ENCODE assay signal across 17 cellular contexts in genomic region chr2:21468609-21469008, GRCh38.
DNase-seq lines count a peak whose midpoint lies in the region; ATAC-seq, FAIRE-seq and TF ChIP-seq lines count a peak whose summit lies in the region.
"Had no signal": no experiment of that assay in that cellular context is flagged by ENCODE, and none has a peak within 500 bp of the region (broad histone marks: within the 10 kb centered on the region; RNA-seq: fewer than 3 reads in every experiment).

No MANE protein-coding gene starts in this region.

- no peak overlapping the region for H3K14ac ChIP-seq in mesenchymal stem cell (ENCODE audit: low read length in 2 of 2)

- no peak overlapping the region for H4K8ac ChIP-seq in mesenchymal stem cell (ENCODE audit: low read length)

- no peak overlapping the region for H3K23ac ChIP-seq in mesenchymal stem cell (ENCODE audit: low read length in 2 of 2)

- DNase-seq in GM12891 (ENCODE audit: insufficient read length, low spot score) (no peak), MM.1S (no peak), WTC11 (ENCODE audit: low spot score) (no peak), mesenchymal stem cell (no peak), HCEC 1CT (no peak)
- no peak for DNase-seq in activated CD4-positive, CD25-positive, alpha-beta regulatory T cell (lab: John Stamatoyannopoulos, UW)
- no peak for DNase-seq in activated naive CD4-positive, alpha-beta T cell treated with anti-CD3 and anti-CD28 coated beads, Interleukin-2, amount 10 ng/mL, durations not matched to agents 7 days and 5 days
- DNase-seq: 8988T; AML-193; Caco-2; CD8-positive, alpha-beta memory T cell; DND-41; GDM1; GM23248; H7 had no signal

- no peak overlapping the region for H2BK120ac ChIP-seq in mesenchymal stem cell (ENCODE audit: low read depth, low read length)

- H3K18ac ChIP-seq in mesenchymal stem cell (ENCODE audit: low read depth in 1 of 2, low read length in 2 of 2): no peak overlapping the region

- H2AFZ ChIP-seq in MM.1S (ENCODE audit: low read length) (no peak overlapping the region), mesenchymal stem cell (ENCODE audit: low read depth, low read length) (no peak overlapping the region)
- H2AFZ ChIP-seq: GM23248 had no signal

- no peaks in the 10 kb centered on the region; the same call in 1 of the 2 replicates for H3K36me3 Mint-ChIP-seq in WTC11
- no peaks in the 10 kb centered on the region for H3K36me3 Mint-ChIP-seq in activated naive CD4-positive, alpha-beta T cell treated with anti-CD3 and anti-CD28 coated beads, Interleukin-2, amount 10 ng/mL, durations not matched to agents 7 days and 5 days
- H3K36me3 Mint-ChIP-seq: CD8-positive, alpha-beta memory T cell had no signal

- H3K4me3 ChIP-seq in MM.1S (ENCODE audit: low read length) (no peak overlapping the region), mesenchymal stem cell (ENCODE audit: insufficient read depth in 1 of 2, low read depth in 1 of 2, low read length in 2 of 2) (no peak overlapping the region)
- H3K4me3 ChIP-seq: BLaER1, GM23248 had no signal

- H3K27ac ChIP-seq in MM.1S (ENCODE audit: low read length) (no peak overlapping the region; the same call in 1 of the 2 replicates), mesenchymal stem cell (ENCODE audit: low read length, poor library complexity, severe bottlenecking) (no peak overlapping the region)
- H3K27ac ChIP-seq: BLaER1, GM23248 had no signal

- 0 out of 2 replicates have a peak overlapping the region, but pooled peaks have one; percentile 58 for H3K4me2 ChIP-seq in MM.1S (ENCODE audit: low read depth, low read length)
- H3K4me2 ChIP-seq in mesenchymal stem cell (ENCODE audit: low read length, poor library complexity, severe bottlenecking): no peak overlapping the region
- H3K4me2 ChIP-seq: BLaER1 had no signal

- peak overlapping the region; percentile 44 for H4K91ac ChIP-seq in mesenchymal stem cell (ENCODE audit: low read length)

- H3K9ac ChIP-seq in MM.1S (ENCODE audit: low read length): no peak overlapping the region
- no peak overlapping the region for H3K9ac ChIP-seq in mesenchymal stem cell (ENCODE audit: low read length)
- H3K9ac ChIP-seq: BLaER1, GM23248 had no signal

- TF ChIP-seq CTCF in MM.1S (IDR thresholded peaks at IDR 0.05; ENCODE audit: low read length) (no peak), WTC11 (IDR thresholded peaks at IDR 0.05) (no peak)

- H4K20me1 ChIP-seq in MM.1S (ENCODE audit: insufficient read depth, low read length): no peaks in the 10 kb centered on the region
- H4K20me1 ChIP-seq: BLaER1 had no signal

- H3K27me3 ChIP-seq in MM.1S (replicated peaks; ENCODE audit: insufficient read depth, low read length) (no peaks in the 10 kb centered on the region), mesenchymal stem cell (ENCODE audit: control insufficient read depth in 1 of 2, insufficient read depth in 1 of 2, low read length in 2 of 2) (no peaks in the 10 kb centered on the region)
- H3K27me3 ChIP-seq: BLaER1 had no signal

- H3K36me3 ChIP-seq in MM.1S (replicated peaks; ENCODE audit: insufficient read depth, low read length) (no peaks in the 10 kb centered on the region), mesenchymal stem cell (ENCODE audit: control insufficient read depth in 1 of 2, insufficient read depth in 2 of 2, low read depth in 1 of 2, low read length in 2 of 2) (no peaks in the 10 kb centered on the region)
- H3K36me3 ChIP-seq: BLaER1 had no signal

- no peaks in the 10 kb centered on the region for H3K9me3 ChIP-seq in MM.1S (replicated peaks; ENCODE audit: insufficient read depth, low read length)
- H3K9me3 ChIP-seq in mesenchymal stem cell (ENCODE audit: control insufficient read depth, low read length): no peaks in the 10 kb centered on the region
- H3K9me3 ChIP-seq: BLaER1, Caco-2 had no signal

- 0 out of 2 replicates have a peak, but pooled peaks cover 15% of the 10 kb centered on the region for H3F3A ChIP-seq in MM.1S (ENCODE audit: insufficient read depth, low read length)

- ATAC-seq in WTC11: no peak
- no peak for ATAC-seq in HG02759 (IDR thresholded peaks at IDR 0.05; ENCODE audit: unreplicated experiment)

- POLR2A ChIA-PET in WTC11 (lab: Charles Lee): no interaction called here

- H3K79me1 ChIP-seq in mesenchymal stem cell (replicated peaks; ENCODE audit: low read length, poor library complexity, severe bottlenecking): no peaks in the 10 kb centered on the region

- no peak overlapping the region for H3K4ac ChIP-seq in mesenchymal stem cell (ENCODE audit: low read depth in 1 of 2, low read length in 2 of 2)

- FAIRE-seq in GM12891 (lab: Jason Lieb, UNC): peak; percentile 38

- CTCF ChIA-PET in WTC11 (lab: Charles Lee): interaction anchor here (0.6 to 3.0 kb wide), 2 partner anchors 23 to 47 kb away, joined by 3 to 10 read pairs; no protein-coding TSS in a partner anchor
- CTCF ChIA-PET in activated naive CD4-positive, alpha-beta T cell treated with anti-CD3 and anti-CD28 coated beads, Interleukin-2, amount 10 ng/mL, durations not matched to agents 7 days and 5 days (lab: Charles Lee): no interaction called here

- no peaks in the 10 kb centered on the region for H3K27me3 Mint-ChIP-seq in WTC11 (ENCODE audit: low read depth)
- H3K27me3 Mint-ChIP-seq in activated naive CD4-positive, alpha-beta T cell treated with anti-CD3 and anti-CD28 coated beads, Interleukin-2, amount 10 ng/mL, durations not matched to agents 7 days and 5 days: no peaks in the 10 kb centered on the region
- H3K27me3 Mint-ChIP-seq: CD8-positive, alpha-beta memory T cell had no signal

- no peak overlapping the region for H3K4me3 Mint-ChIP-seq in WTC11
- no peak overlapping the region for H3K4me3 Mint-ChIP-seq in activated naive CD4-positive, alpha-beta T cell treated with anti-CD3 and anti-CD28 coated beads, Interleukin-2, amount 10 ng/mL, durations not matched to agents 7 days and 5 days
- H3K4me3 Mint-ChIP-seq: CD8-positive, alpha-beta memory T cell had no signal

- WGBS in mesenchymal stem cell: 93% methylated on average over 4 of the region's 4 CpGs

- H3K79me2 ChIP-seq in MM.1S (ENCODE audit: low read length): no peaks in the 10 kb centered on the region

- no peak overlapping the region for H2AK5ac ChIP-seq in mesenchymal stem cell (ENCODE audit: low read length, severe bottlenecking)

- peaks cover 5% of the 10 kb centered on the region; the same call in 1 of the 2 replicates for H3K9me3 Mint-ChIP-seq in WTC11
- peaks cover 5% of the 10 kb centered on the region for H3K9me3 Mint-ChIP-seq in activated naive CD4-positive, alpha-beta T cell treated with anti-CD3 and anti-CD28 coated beads, Interleukin-2, amount 10 ng/mL, durations not matched to agents 7 days and 5 days

- peak overlapping the region; percentile 17; the same call in 1 of the 2 replicates for H3K27ac Mint-ChIP-seq in WTC11
- no peak overlapping the region for H3K27ac Mint-ChIP-seq in activated naive CD4-positive, alpha-beta T cell treated with anti-CD3 and anti-CD28 coated beads, Interleukin-2, amount 10 ng/mL, durations not matched to agents 7 days and 5 days
- H3K27ac Mint-ChIP-seq: CD8-positive, alpha-beta memory T cell had no signal

- H3K9me2 ChIP-seq in MM.1S (replicated peaks; ENCODE audit: insufficient read depth, low read length): no peaks in the 10 kb centered on the region

- H3K4me1 Mint-ChIP-seq in WTC11: peaks cover 28% of the 10 kb centered on the region
- no peaks in the 10 kb centered on the region for H3K4me1 Mint-ChIP-seq in activated naive CD4-positive, alpha-beta T cell treated with anti-CD3 and anti-CD28 coated beads, Interleukin-2, amount 10 ng/mL, durations not matched to agents 7 days and 5 days
- H3K4me1 Mint-ChIP-seq: CD8-positive, alpha-beta memory T cell had no signal

- H3K4me1 ChIP-seq in MM.1S (ENCODE audit: low read length): peaks cover 30% of the 10 kb centered on the region
- no peaks in the 10 kb centered on the region for H3K4me1 ChIP-seq in mesenchymal stem cell (ENCODE audit: control insufficient read depth, insufficient read depth, low read depth, low read length)
- H3K4me1 ChIP-seq: BLaER1 had no signal

- no peak for TF ChIP-seq POLR2A in GM12891 (IDR thresholded peaks at IDR 0.05; ENCODE audit: low read depth, low read length)

- H2BK12ac ChIP-seq in mesenchymal stem cell (ENCODE audit: low read length in 2 of 2): no peak overlapping the region

- H2BK15ac ChIP-seq in mesenchymal stem cell (ENCODE audit: low read depth, poor library complexity, severe bottlenecking): no peak overlapping the region

- H2BK5ac ChIP-seq in mesenchymal stem cell (ENCODE audit: low read depth, low read length, poor library complexity, severe bottlenecking): no peak overlapping the region

TF ChIP-seq in GM12891, 5 proteins besides CTCF, POLR2A, EP300 and RAD21:
- TF ChIP-seq SPI1 (IDR thresholded peaks at IDR 0.05; ENCODE audit: low read depth, low read length) (no peak), TAF1 (IDR thresholded peaks at IDR 0.05; ENCODE audit: low read depth, low read length) (no peak), POU2F2 (IDR thresholded peaks at IDR 0.05; ENCODE audit: low read depth, low read length) (no peak), PAX5 (IDR thresholded peaks at IDR 0.05; ENCODE audit: insufficient read depth, low read length, severe bottlenecking) (no peak), POLR2AphosphoS5 (IDR thresholded peaks at IDR 0.05; ENCODE audit: low read depth, low read length) (no peak)

TF ChIP-seq in WTC11, 78 proteins besides CTCF, POLR2A, EP300 and RAD21 (continues in another document):
- TF ChIP-seq USF1 (CRISPR knock-in tag; IDR thresholded peaks at IDR 0.05): no peak
- no peak for TF ChIP-seq E2F4 (CRISPR knock-in tag; IDR thresholded peaks at IDR 0.05; ENCODE audit: borderline replicate concordance, low read depth)
- no peak for TF ChIP-seq ESRRA (CRISPR knock-in tag; IDR thresholded peaks at IDR 0.05; ENCODE audit: borderline replicate concordance)
- no peak for TF ChIP-seq ZNF423 (CRISPR knock-in tag; IDR thresholded peaks at IDR 0.05)
- TF ChIP-seq NR3C1 (CRISPR knock-in tag; conservative IDR thresholded peaks at IDR 0.05; ENCODE audit: low read depth): no peak
- no peak for TF ChIP-seq ZNF219 (CRISPR knock-in tag; IDR thresholded peaks at IDR 0.05; ENCODE audit: borderline replicate concordance)
